18 cellular contexts compared by ENCODE assay signal in genomic region chr11:83459802-83460201, GRCh38.
"Had no signal": no experiment of that assay in that cellular context is flagged by ENCODE, and none has a peak within 500 bp of the region (broad histone marks: within the 10 kb centered on the region; RNA-seq: fewer than 3 reads in every experiment).

No MANE protein-coding gene starts in this region.

- H3K36me3 ChIP-seq: gastroesophageal sphincter, heart right ventricle, tibial artery, WERI-Rb-1 had no signal

- H3K9me3 ChIP-seq: gastroesophageal sphincter, heart right ventricle, mucosa of descending colon, tibial artery had no signal

- H3K9me3 Mint-ChIP-seq: activated naive CD4-positive, alpha-beta T cell treated with anti-CD3 and anti-CD28 coated beads, Interleukin-2, amount 50 U/mL, for 72 hours; activated T-helper 1 cell treated with anti-CD3 and anti-CD28 coated beads, Interleukin-12 subunit alpha, Interleukin-12 subunit beta, Interleukin-2, Interleukin-4 antibody, amounts not matched to agents 30 ng/mL and 10 ng/mL and 1 ng/mL, durations not matched to agents 14 hours and 24 hours and 36 hours; effector memory CD8-positive, alpha-beta T cell; neural crest cell had no signal

- H3K27me3 ChIP-seq: gastroesophageal sphincter, heart right ventricle, tibial artery had no signal

- H3K36me3 Mint-ChIP-seq: activated naive CD4-positive, alpha-beta T cell treated with anti-CD3 and anti-CD28 coated beads, Interleukin-2, amount 50 U/mL, for 72 hours; naive B cell had no signal

- H3K27ac ChIP-seq: epithelial cell of prostate, gastroesophageal sphincter, heart right ventricle, tibial artery, WERI-Rb-1 had no signal

- H3K4me1 Mint-ChIP-seq: naive B cell had no signal

- DNase-seq: activated CD4-positive, alpha-beta T cell treated with anti-CD3 and anti-CD28 coated beads for 1 hour; activated gamma-delta T cell treated with Interleukin-2 at 50 U/mL for 16 hours; effector memory CD8-positive, alpha-beta T cell; heart right ventricle; mesenchymal stem cell; mucosa of descending colon; naive B cell; stimulated activated CD4-positive, alpha-beta T cell treated with anti-CD3 and anti-CD28 coated beads, Interleukin-2, amount 100 ng/mL, for 24 hours; stimulated activated naive CD8-positive, alpha-beta T cell treated with anti-CD3 and anti-CD28 coated beads, Interleukin-15, Interleukin-2, amounts not matched to agents 100 U/mL and 50 U/mL, for 24 hours; substantia nigra; tibial artery; WERI-Rb-1 had no signal

- H3K4me1 ChIP-seq: gastroesophageal sphincter, heart right ventricle, tibial artery had no signal

- H3K27ac Mint-ChIP-seq: activated naive CD4-positive, alpha-beta T cell treated with anti-CD3 and anti-CD28 coated beads, Interleukin-2, amount 50 U/mL, for 72 hours; activated T-helper 1 cell treated with anti-CD3 and anti-CD28 coated beads, Interleukin-12 subunit alpha, Interleukin-12 subunit beta, Interleukin-2, Interleukin-4 antibody, amounts not matched to agents 30 ng/mL and 10 ng/mL and 1 ng/mL, durations not matched to agents 14 hours and 24 hours and 36 hours; effector memory CD8-positive, alpha-beta T cell; progenitor cell of endocrine pancreas had no signal

- H3K4me3 Mint-ChIP-seq: activated T-helper 1 cell treated with anti-CD3 and anti-CD28 coated beads, Interleukin-12 subunit alpha, Interleukin-12 subunit beta, Interleukin-2, Interleukin-4 antibody, amounts not matched to agents 30 ng/mL and 10 ng/mL and 1 ng/mL, durations not matched to agents 14 hours and 24 hours and 36 hours; effector memory CD8-positive, alpha-beta T cell; naive B cell; neural crest cell had no signal

- H3K27me3 Mint-ChIP-seq: effector memory CD8-positive, alpha-beta T cell had no signal

- H3K4me3 ChIP-seq: gastroesophageal sphincter, heart right ventricle, mucosa of descending colon, tibial artery had no signal

- ATAC-seq: effector memory CD8-positive, alpha-beta T cell; gastroesophageal sphincter; heart right ventricle; mucosa of descending colon; stimulated activated naive CD8-positive, alpha-beta T cell treated with anti-CD3 and anti-CD28 coated beads, Interleukin-15, Interleukin-2, amounts not matched to agents 100 U/mL and 50 U/mL, for 24 hours had no signal
